ENCODE assay signal across 2 cellular contexts in genomic region chr11:33033493-33033892, GRCh38.
A peak's percentile ranks its signal among the peaks of the same experiment; 100 is the strongest.
TF ChIP-seq lines count a peak whose summit lies in the region.

No MANE protein-coding gene starts in this region.

TF ChIP-seq in HEK293T, 16 proteins besides CTCF, POLR2A, EP300 and RAD21:
- TF ChIP-seq, protein P1, sequence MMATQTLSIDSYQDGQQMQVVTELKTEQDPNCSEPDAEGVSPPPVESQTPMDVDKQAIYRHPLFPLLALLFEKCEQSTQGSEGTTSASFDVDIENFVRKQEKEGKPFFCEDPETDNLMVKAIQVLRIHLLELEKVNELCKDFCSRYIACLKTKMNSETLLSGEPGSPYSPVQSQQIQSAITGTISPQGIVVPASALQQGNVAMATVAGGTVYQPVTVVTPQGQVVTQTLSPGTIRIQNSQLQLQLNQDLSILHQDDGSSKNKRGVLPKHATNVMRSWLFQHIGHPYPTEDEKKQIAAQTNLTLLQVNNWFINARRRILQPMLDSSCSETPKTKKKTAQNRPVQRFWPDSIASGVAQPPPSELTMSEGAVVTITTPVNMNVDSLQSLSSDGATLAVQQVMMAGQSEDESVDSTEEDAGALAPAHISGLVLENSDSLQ (IDR thresholded peaks at IDR 0.05): peak; percentile 41; the same call in 1 of the 2 replicates
- TF ChIP-seq FOXA1 (IDR thresholded peaks at IDR 0.05): no peak

TF ChIP-seq in GM12878, 131 proteins besides CTCF, POLR2A, EP300 and RAD21:
- TF ChIP-seq, protein P2, sequence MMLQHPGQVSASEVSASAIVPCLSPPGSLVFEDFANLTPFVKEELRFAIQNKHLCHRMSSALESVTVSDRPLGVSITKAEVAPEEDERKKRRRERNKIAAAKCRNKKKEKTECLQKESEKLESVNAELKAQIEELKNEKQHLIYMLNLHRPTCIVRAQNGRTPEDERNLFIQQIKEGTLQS (IDR thresholded peaks at IDR 0.05; ENCODE audit: borderline replicate concordance, extremely low read depth, low read depth, low read length): no peak
- TF ChIP-seq RUNX3 (IDR thresholded peaks at IDR 0.05; ENCODE audit: low read length) (no peak), SMAD5 (IDR thresholded peaks at IDR 0.05; ENCODE audit: low read depth) (no peak), NR2F1 (conservative IDR thresholded peaks at IDR 0.05) (no peak), SP1 (IDR thresholded peaks at IDR 0.05; ENCODE audit: low read depth, low read length) (no peak), NR2C2 (IDR thresholded peaks at IDR 0.05; ENCODE audit: borderline replicate concordance, control insufficient read depth, insufficient read length, low read depth) (no peak), GABPA (IDR thresholded peaks at IDR 0.05; ENCODE audit: low read depth) (no peak), E2F4 (IDR thresholded peaks at IDR 0.05; ENCODE audit: low read depth, low read length) (no peak), JUNB (IDR thresholded peaks at IDR 0.05) (no peak), EED (IDR thresholded peaks at IDR 0.05; ENCODE audit: low read depth) (no peak), ZNF207 (IDR thresholded peaks at IDR 0.05; ENCODE audit: borderline replicate concordance) (no peak), TCF7 (IDR thresholded peaks at IDR 0.05; ENCODE audit: borderline replicate concordance) (no peak), ZNF24 (IDR thresholded peaks at IDR 0.05) (no peak), IKZF1 (conservative IDR thresholded peaks at IDR 0.05) (no peak)
- TF ChIP-seq, protein P3, sequence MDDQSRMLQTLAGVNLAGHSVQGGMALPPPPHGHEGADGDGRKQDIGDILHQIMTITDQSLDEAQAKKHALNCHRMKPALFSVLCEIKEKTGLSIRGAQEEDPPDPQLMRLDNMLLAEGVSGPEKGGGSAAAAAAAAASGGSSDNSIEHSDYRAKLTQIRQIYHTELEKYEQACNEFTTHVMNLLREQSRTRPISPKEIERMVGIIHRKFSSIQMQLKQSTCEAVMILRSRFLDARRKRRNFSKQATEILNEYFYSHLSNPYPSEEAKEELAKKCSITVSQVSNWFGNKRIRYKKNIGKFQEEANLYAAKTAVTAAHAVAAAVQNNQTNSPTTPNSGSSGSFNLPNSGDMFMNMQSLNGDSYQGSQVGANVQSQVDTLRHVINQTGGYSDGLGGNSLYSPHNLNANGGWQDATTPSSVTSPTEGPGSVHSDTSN (IDR thresholded peaks at IDR 0.05; ENCODE audit: insufficient replicate concordance, low read depth, low read length): no peak
- TF ChIP-seq, protein P4, sequence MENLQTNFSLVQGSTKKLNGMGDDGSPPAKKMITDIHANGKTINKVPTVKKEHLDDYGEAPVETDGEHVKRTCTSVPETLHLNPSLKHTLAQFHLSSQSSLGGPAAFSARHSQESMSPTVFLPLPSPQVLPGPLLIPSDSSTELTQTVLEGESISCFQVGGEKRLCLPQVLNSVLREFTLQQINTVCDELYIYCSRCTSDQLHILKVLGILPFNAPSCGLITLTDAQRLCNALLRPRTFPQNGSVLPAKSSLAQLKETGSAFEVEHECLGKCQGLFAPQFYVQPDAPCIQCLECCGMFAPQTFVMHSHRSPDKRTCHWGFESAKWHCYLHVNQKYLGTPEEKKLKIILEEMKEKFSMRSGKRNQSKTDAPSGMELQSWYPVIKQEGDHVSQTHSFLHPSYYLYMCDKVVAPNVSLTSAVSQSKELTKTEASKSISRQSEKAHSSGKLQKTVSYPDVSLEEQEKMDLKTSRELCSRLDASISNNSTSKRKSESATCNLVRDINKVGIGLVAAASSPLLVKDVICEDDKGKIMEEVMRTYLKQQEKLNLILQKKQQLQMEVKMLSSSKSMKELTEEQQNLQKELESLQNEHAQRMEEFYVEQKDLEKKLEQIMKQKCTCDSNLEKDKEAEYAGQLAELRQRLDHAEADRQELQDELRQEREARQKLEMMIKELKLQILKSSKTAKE (IDR thresholded peaks at IDR 0.05; ENCODE audit: low read depth, poor library complexity, severe bottlenecking): no peak
